ENCODE assay signal across 18 cellular contexts in genomic region chrX:72475952-72476668, GRCh38.
"Had no signal": no experiment of that assay in that cellular context is flagged by ENCODE, and none has a peak within 500 bp of the region (broad histone marks: within the 10 kb centered on the region; RNA-seq: fewer than 3 reads in every experiment).

No MANE protein-coding gene starts in this region.

- ATAC-seq: activated CD8-positive, alpha-beta T cell treated with anti-CD3 and anti-CD28 coated beads for 36 hours; body of pancreas; sciatic nerve; upper lobe of right lung had no signal

- DNase-seq: activated CD4-positive, alpha-beta T cell treated with anti-CD3 and anti-CD28 coated beads for 48 hours; activated CD8-positive, alpha-beta T cell treated with anti-CD3 and anti-CD28 coated beads for 36 hours; activated effector memory CD4-positive, alpha-beta T cell treated with anti-CD3 and anti-CD28 coated beads, Interleukin-2, amount 50 U/mL, for 16 hours; activated T-cell treated with anti-CD3 and anti-CD28 coated beads, Interleukin-2, amount 50 U/mL, for 48 hours; adrenal gland; body of pancreas; cerebellar nuclear complex; effector memory CD4-positive, alpha-beta T cell; kidney; occipital lobe; stimulated activated CD4-positive, alpha-beta T cell treated with anti-CD3 and anti-CD28 coated beads, Interleukin-12 subunit alpha, Interleukin-12 subunit beta, amount 100 ng/mL, for 4 hours; stimulated activated CD4-positive, alpha-beta T cell treated with anti-CD3 and anti-CD28 coated beads, Interleukin-2, amount 100 ng/mL, for 24 hours; stomach; SW 1271; testis; upper lobe of right lung had no signal

- FAIRE-seq: TTC549 had no signal
